ENCODE assay signal across 28 cellular contexts in the genomic region with DNA sequence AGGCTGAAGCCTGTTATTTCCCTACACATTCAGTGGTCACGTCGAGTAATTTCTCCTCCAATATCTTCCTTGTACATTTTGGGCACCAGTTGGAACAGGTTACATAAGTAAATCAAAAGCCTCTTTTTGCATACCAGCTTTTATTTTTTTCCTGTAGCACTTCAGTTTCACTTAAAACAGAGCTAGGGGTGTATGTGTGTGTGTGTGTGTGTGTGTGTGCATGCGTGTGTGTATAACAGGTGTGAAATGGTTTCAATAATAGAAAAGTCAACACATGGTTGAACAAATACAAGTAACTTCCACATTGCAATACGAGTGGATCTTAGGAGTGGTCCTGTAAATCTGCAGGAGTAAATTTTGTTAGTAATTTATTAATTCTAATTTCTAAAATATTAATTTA. TPM values are rescaled to one million over a fixed set of nuclear protein-coding genes. Genes with fewer than 3 reads are reported as not detected.
DNase-seq lines count a peak whose midpoint lies in the region; ATAC-seq, FAIRE-seq and TF ChIP-seq lines count a peak whose summit lies in the region.
"Had no signal": no experiment of that assay in that cellular context is flagged by ENCODE, and none has a peak within 500 bp of the region (broad histone marks: within the 10 kb centered on the region; RNA-seq: fewer than 3 reads in every experiment).

No MANE protein-coding gene starts in this region.

- no peaks in the 10 kb centered on the region for H3K36me3 Mint-ChIP-seq in activated naive CD4-positive, alpha-beta T cell treated with anti-CD3 and anti-CD28 coated beads, Interleukin-2, amount 50 U/mL, for 24 hours
- peaks cover 3% of the 10 kb centered on the region for H3K36me3 Mint-ChIP-seq in activated naive CD4-positive, alpha-beta T cell treated with anti-CD3 and anti-CD28 coated beads, Interleukin-2, amount 10 ng/mL, durations not matched to agents 7 days and 5 days
- no peaks in the 10 kb centered on the region for H3K36me3 Mint-ChIP-seq in neural crest cell (ENCODE audit: low read depth)

- H3K4me1 ChIP-seq in HEK293 (ENCODE audit: control insufficient read depth, insufficient read depth, low read length) (no peaks in the 10 kb centered on the region), K562 (replicated peaks in 1 of 2; ENCODE audit: control insufficient read depth in 2 of 2, insufficient read depth in 2 of 2, low read length in 2 of 2) (peaks cover 8 to 24% of the 10 kb centered on the region in 2 experiments)

- ATAC-seq in K562 = no peak
- ATAC-seq: heart right ventricle had no signal

- POLR2A ChIA-PET in HEK293 (lab: Yijun Ruan, JAX) (no interaction called here), K562 (lab: Yijun Ruan, JAX) (interaction anchor here (0.8 to 1.4 kb wide), 3 partner anchors 21 to 452 kb away, joined by 3 to 4 read pairs (median 3); no protein-coding TSS in a partner anchor)

- H3K36me3 ChIP-seq in HEK293 (ENCODE audit: control insufficient read depth in 2 of 2, insufficient read depth in 1 of 2, low read length in 2 of 2) (no peaks in the 10 kb centered on the region), K562 (ENCODE audit: control insufficient read depth, insufficient read depth, low read length) (no peaks in the 10 kb centered on the region)
- H3K36me3 ChIP-seq: heart right ventricle, transverse colon had no signal

- H4K20me1 ChIP-seq in K562 (replicated peaks; ENCODE audit: control insufficient read depth, insufficient read depth, low read length) = no peaks in the 10 kb centered on the region

- DNase-seq in activated naive CD4-positive, alpha-beta T cell treated with anti-CD3 and anti-CD28 coated beads, Interleukin-2, amount 10 ng/mL, durations not matched to agents 7 days and 5 days = no peak
- no peak for DNase-seq in K562 (ENCODE audit: extremely low read depth in 1 of 4, low spot score in 3 of 4)
- no peak for DNase-seq in neural crest cell (ENCODE audit: low read depth, low spot score)
- no peak for DNase-seq in iPS-NIHi7 (ENCODE audit: extremely low spot score)
- DNase-seq in germinal center (ENCODE audit: low spot score) = no peak
- DNase-seq in DMS 273 treated with DMSO at 0.1 percent for 48 hours (lab: John Stamatoyannopoulos, UW) = no peak
- DNase-seq: activated CD8-positive, alpha-beta memory T cell treated with anti-CD3 and anti-CD28 coated beads for 24 hours; activated naive CD4-positive, alpha-beta T cell; activated T-cell treated with anti-CD3 and anti-CD28 coated beads, Interleukin-2, amount 50 U/mL, for 1 hour; anterior cingulate cortex; COR-L47; DMS79 treated with DMSO at 0.1 percent for 48 hours; effector CD8-positive, alpha-beta T cell; heart right ventricle; Karpas-422; NCI-H1436; NCI-H2081 treated with DMSO at 0.1 percent for 48 hours; NCI-H82; SK-N-SH; stimulated activated CD8-positive, alpha-beta memory T cell treated with anti-CD3 and anti-CD28 coated beads, Interleukin-4, amount 100 ng/mL, for 48 hours; transverse colon had no signal

- no peak for TF ChIP-seq CTCF in HEK293 (tag by site-specific recombination; IDR thresholded peaks at IDR 0.05)
- TF ChIP-seq CTCF in K562 (IDR thresholded peaks at IDR 0.05 in 2 of 3, conservative IDR thresholded peaks at IDR 0.05 in 1 of 3; ENCODE audit: insufficient read depth in 2 of 3, low read depth in 1 of 3, low read length in 3 of 3) = no peak
- TF ChIP-seq CTCF in neural crest cell (conservative IDR thresholded peaks at IDR 0.05) = no peak

- TF ChIP-seq EP300 in K562 (IDR thresholded peaks at IDR 0.05; ENCODE audit: low read length) = no peak

- no peaks in the 10 kb centered on the region for H3K27me3 ChIP-seq in K562 (ENCODE audit: control insufficient read depth in 2 of 2, insufficient read depth in 2 of 2, low read length in 2 of 2)
- H3K27me3 ChIP-seq: heart right ventricle, transverse colon had no signal

- no TSS peak for BruUV-seq in K562 (replicated peaks; lab: Mats Ljungman, UMichigan)

- H2AFZ ChIP-seq in K562 (ENCODE audit: low read depth, low read length) = peak overlapping the region; percentile 94

- H3K4me2 ChIP-seq in K562 (ENCODE audit: insufficient read depth, low read length) = peak overlapping the region; percentile 77

- H3K27me3 Mint-ChIP-seq in activated naive CD4-positive, alpha-beta T cell treated with anti-CD3 and anti-CD28 coated beads, Interleukin-2, amount 50 U/mL, for 24 hours = no peaks in the 10 kb centered on the region
- peaks cover 6% of the 10 kb centered on the region for H3K27me3 Mint-ChIP-seq in activated naive CD4-positive, alpha-beta T cell treated with anti-CD3 and anti-CD28 coated beads, Interleukin-2, amount 10 ng/mL, durations not matched to agents 7 days and 5 days
- H3K27me3 Mint-ChIP-seq in neural crest cell (ENCODE audit: low read depth) = peaks cover 2% of the 10 kb centered on the region
- H3K27me3 Mint-ChIP-seq: B cell had no signal

- no peak for FAIRE-seq in K562 (lab: Jason Lieb, UNC)
- FAIRE-seq: bronchial epithelial cell, GM19239, H54 had no signal

- in situ Hi-C loops in K562 (cut with MboI) = no loop called here

- no peak for TF ChIP-seq POLR2A in K562 (conservative IDR thresholded peaks at IDR 0.05)

- no peak for TF ChIP-seq RAD21 in K562 (CRISPR knock-in tag; conservative IDR thresholded peaks at IDR 0.05 in 1 of 2, IDR thresholded peaks at IDR 0.05 in 1 of 2)

- 50% methylated on average over 4 of the region's 4 CpGs for WGBS in K562 (ENCODE audit: insufficient coverage, low coverage, missing lambda C conversion rate)

- intact Hi-C loops in K562 (cut with micrococcal nuclease) = loop anchor here (10.0 kb wide), 1 partner anchor 311 kb away; no protein-coding TSS in a partner anchor

- H3K27ac Mint-ChIP-seq in activated naive CD4-positive, alpha-beta T cell treated with anti-CD3 and anti-CD28 coated beads, Interleukin-2, amount 50 U/mL, for 24 hours = peak overlapping the region; percentile 61
- no peak overlapping the region for H3K27ac Mint-ChIP-seq in activated naive CD4-positive, alpha-beta T cell treated with anti-CD3 and anti-CD28 coated beads, Interleukin-2, amount 10 ng/mL, durations not matched to agents 7 days and 5 days
- no peak overlapping the region for H3K27ac Mint-ChIP-seq in neural crest cell (ENCODE audit: unreplicated experiment)
- H3K27ac Mint-ChIP-seq: B cell had no signal

- no peak overlapping the region for H3K27ac ChIP-seq in HEK293 (ENCODE audit: extremely low read depth, low read depth, low read length)
- H3K27ac ChIP-seq in K562 (ENCODE audit: extremely low read depth, low read depth, low read length) = peak overlapping the region; percentile 62

- no peak overlapping the region for H3K4me3 ChIP-seq in HEK293 (ENCODE audit: low read depth, low read length)
- H3K4me3 ChIP-seq in K562 = no peak overlapping the region
- H3K4me3 ChIP-seq: heart right ventricle, skin epidermis, transverse colon had no signal

- H3K4me1 Mint-ChIP-seq in activated naive CD4-positive, alpha-beta T cell treated with anti-CD3 and anti-CD28 coated beads, Interleukin-2, amount 50 U/mL, for 24 hours = peaks cover 58% of the 10 kb centered on the region
- peaks cover 36% of the 10 kb centered on the region for H3K4me1 Mint-ChIP-seq in activated naive CD4-positive, alpha-beta T cell treated with anti-CD3 and anti-CD28 coated beads, Interleukin-2, amount 10 ng/mL, durations not matched to agents 7 days and 5 days
- H3K4me1 Mint-ChIP-seq in neural crest cell = peaks cover 31% of the 10 kb centered on the region

- H3K79me2 ChIP-seq in K562 (ENCODE audit: control insufficient read depth, insufficient read depth, low read length) = peaks cover 33% of the 10 kb centered on the region

- CTCF ChIA-PET in activated naive CD4-positive, alpha-beta T cell treated with anti-CD3 and anti-CD28 coated beads, Interleukin-2, amount 10 ng/mL, durations not matched to agents 7 days and 5 days (lab: Charles Lee) = no interaction called here
- CTCF ChIA-PET in HEK293 (lab: Yijun Ruan, JAX) (no interaction called here), K562 (lab: Yijun Ruan, JAX; ENCODE audit: low intra/inter-chr PET ratio) (no interaction called here)

- H3K9me3 ChIP-seq in HEK293 (ENCODE audit: control insufficient read depth, insufficient read depth, low read depth, low read length) (no peaks in the 10 kb centered on the region), K562 (replicated peaks; ENCODE audit: control insufficient read depth, insufficient read depth, low read depth, low read length) (no peaks in the 10 kb centered on the region)
- H3K9me3 ChIP-seq: heart right ventricle, SK-N-SH, transverse colon had no signal

- no peak overlapping the region for H3K4me3 Mint-ChIP-seq in activated naive CD4-positive, alpha-beta T cell treated with anti-CD3 and anti-CD28 coated beads, Interleukin-2, amount 50 U/mL, for 24 hours
- H3K4me3 Mint-ChIP-seq in activated naive CD4-positive, alpha-beta T cell treated with anti-CD3 and anti-CD28 coated beads, Interleukin-2, amount 10 ng/mL, durations not matched to agents 7 days and 5 days = no peak overlapping the region
- H3K4me3 Mint-ChIP-seq in neural crest cell = peak overlapping the region; percentile 20
- H3K4me3 Mint-ChIP-seq: B cell had no signal

- H3K9ac ChIP-seq in K562 (ENCODE audit: insufficient read depth in 1 of 2, low read depth in 2 of 2, low read length in 2 of 2) = peak overlapping the region in 1 of 2 experiments; percentile 50; a peak in 2 of 4 replicates
- H3K9ac ChIP-seq: SK-N-SH had no signal

- H3K9me1 ChIP-seq in K562 (ENCODE audit: control insufficient read depth, insufficient read depth, low read length) = no peaks in the 10 kb centered on the region

- no peaks in the 10 kb centered on the region for H3K9me3 Mint-ChIP-seq in activated naive CD4-positive, alpha-beta T cell treated with anti-CD3 and anti-CD28 coated beads, Interleukin-2, amount 50 U/mL, for 24 hours
- no peaks in the 10 kb centered on the region for H3K9me3 Mint-ChIP-seq in activated naive CD4-positive, alpha-beta T cell treated with anti-CD3 and anti-CD28 coated beads, Interleukin-2, amount 10 ng/mL, durations not matched to agents 7 days and 5 days
- no peaks in the 10 kb centered on the region for H3K9me3 Mint-ChIP-seq in neural crest cell

RNA-seq across cellular contexts. Expression of a gene that starts 3.0 kb away (rescaled TPM):
- 46.5 and 92.7 TPM in 2 replicates for total RNA-seq in K562 (2011; cell fraction: chromatin; rRNA removed; ENCODE audit: low replicate concordance)
- total RNA-seq in K562 (2011; cell fraction: nucleolus; rRNA removed) = 15.8 and 24.2 TPM in 2 replicates
- total RNA-seq in K562 (2011; cell fraction: nucleoplasm; rRNA removed) = 44.9 and 65.8 TPM in 2 replicates
- total RNA-seq in K562 (2014; rRNA removed) (16.9 and 18.7 TPM in 2 replicates), K562 (2014; rRNA removed; fragmentation: Illumina TruSeq; extraction: Trizol) (31.5 and 34.8 TPM in 2 replicates), K562 (2015; rRNA removed; fragmentation: Illumina TruSeq; extraction: Trizol) (35.3 and 38.4 TPM in 2 replicates), K562 (2021) (31.3 and 31.5 TPM in 2 replicates), neural crest cell (39.4 and 44.7 TPM in 2 replicates)
- polyA plus RNA-seq in K562 (2011; rRNA removed) (17.8 and 18.4 TPM in 2 replicates), K562 (2014; fragmentation: Illumina TruSeq; extraction: Trizol) (22.2 and 23.3 TPM in 2 replicates), K562 (2014; fragmentation: Nextera tagmentation; extraction: Ambion mirVana) (1 to 10 TPM; 4.2 to 4.6 TPM), K562 (2014; rRNA removed) (10.1 and 11.9 TPM in 2 replicates)
- polyA plus RNA-seq in K562 (2011; cell fraction: cytosol; rRNA removed) = 5.7 and 13.3 TPM in 2 replicates
- 14.4 and 19.1 TPM in 2 replicates for polyA plus RNA-seq in K562 (2011; cell fraction: nucleus; rRNA removed)
- polyA plus RNA-seq in K562 (2012) = 16.9 and 18.7 TPM in 2 replicates
- polyA minus RNA-seq in K562 (2011; rRNA and poly(A)+ RNA removed) = 52.7 and 61.3 TPM in 2 replicates
- 15.5 and 17.9 TPM in 2 replicates for polyA minus RNA-seq in K562 (2011; cell fraction: cytosol; rRNA and poly(A)+ RNA removed)
- polyA minus RNA-seq in K562 (2011; cell fraction: nucleus; rRNA and poly(A)+ RNA removed) = 23.6 and 55.3 TPM in 2 replicates
